ENCODE assay signal across 8 cellular contexts in genomic region chrX:78199851-78200250, GRCh38.
DNase-seq lines count a peak whose midpoint lies in the region; ATAC-seq and TF ChIP-seq lines count a peak whose summit lies in the region.

No MANE protein-coding gene starts in this region.

- no peak overlapping the region for H3K4me3 Mint-ChIP-seq in CD4-positive, CD25-positive, alpha-beta regulatory T cell
- no peak overlapping the region for H3K4me3 Mint-ChIP-seq in Calu3 (ENCODE audit: low read depth, unreplicated experiment)

- intact Hi-C loops in uterus (cut with DNase I; ENCODE audit: low total_unique reads), result no loop called here
- intact Hi-C loops in Calu3 (cut with micrococcal nuclease; ENCODE audit: unreplicated experiment), result no loop called here

- H3K4me1 ChIP-seq in CD4-positive, CD25-positive, alpha-beta regulatory T cell (ENCODE audit: control insufficient read depth, insufficient read depth, low read length, poor library complexity, severe bottlenecking), result no peaks in the 10 kb centered on the region
- H3K4me1 ChIP-seq in uterus, result no peaks in the 10 kb centered on the region

- H3K27me3 ChIP-seq in CD4-positive, CD25-positive, alpha-beta regulatory T cell (ENCODE audit: control insufficient read depth, insufficient read depth, low read length), result peaks cover 2% of the 10 kb centered on the region
- H3K27me3 ChIP-seq in uterus, result no peaks in the 10 kb centered on the region

- H3K27ac Mint-ChIP-seq in CD4-positive, CD25-positive, alpha-beta regulatory T cell, result no peak overlapping the region
- no peak overlapping the region for H3K27ac Mint-ChIP-seq in Calu3 (ENCODE audit: unreplicated experiment)

- H3K4me1 Mint-ChIP-seq in CD4-positive, CD25-positive, alpha-beta regulatory T cell, result no peaks in the 10 kb centered on the region
- H3K4me1 Mint-ChIP-seq in Calu3 (ENCODE audit: low read depth, unreplicated experiment), result no peaks in the 10 kb centered on the region

- CTCF ChIA-PET in Calu3 (lab: Charles Lee), result interaction anchor here (0.5 to 0.6 kb wide), 3 partner anchors 274 to 883 kb away, joined by 3 to 7 read pairs (median 3); no protein-coding TSS in a partner anchor

- no peak overlapping the region for H3K27ac ChIP-seq in CD4-positive, CD25-positive, alpha-beta regulatory T cell (ENCODE audit: insufficient read depth, low read length, poor library complexity, severe bottlenecking)
- no peak overlapping the region for H3K27ac ChIP-seq in uterus

- DNase-seq in CD4-positive, CD25-positive, alpha-beta regulatory T cell, result peak in 2 of 3 donors; percentile 28 to 55
- DNase-seq in epithelial cell of proximal tubule (ENCODE audit: low read depth) (no peak), uterus (no peak), cerebellar nuclear complex (lab: John Stamatoyannopoulos, UW) (no peak), Calu3 (no peak)

- BruUV-seq in Calu3 (replicated peaks; lab: Mats Ljungman, UMichigan), result no TSS peak

- H3K4me3 ChIP-seq in CD4-positive, CD25-positive, alpha-beta regulatory T cell (ENCODE audit: low read depth, low read length), result no peak overlapping the region
- no peak overlapping the region for H3K4me3 ChIP-seq in epithelial cell of proximal tubule (ENCODE audit: low read depth, low read length)
- no peak overlapping the region for H3K4me3 ChIP-seq in uterus

- no peaks in the 10 kb centered on the region for H3K27me3 Mint-ChIP-seq in CD4-positive, CD25-positive, alpha-beta regulatory T cell
- H3K27me3 Mint-ChIP-seq in Calu3 (ENCODE audit: unreplicated experiment), result peaks cover 18% of the 10 kb centered on the region

- H3K9me3 Mint-ChIP-seq in CD4-positive, CD25-positive, alpha-beta regulatory T cell, result peaks cover 0 to 2% (median 0%) of the 10 kb centered on the region in 7 donors
- no peaks in the 10 kb centered on the region for H3K9me3 Mint-ChIP-seq in Calu3 (ENCODE audit: low read depth, unreplicated experiment)

- H3K9me3 ChIP-seq in CD4-positive, CD25-positive, alpha-beta regulatory T cell (ENCODE audit: control insufficient read depth in 2 of 2, low read length in 2 of 2), result no peaks in the 10 kb centered on the region
- H3K9me3 ChIP-seq in uterus, result no peaks in the 10 kb centered on the region

- no peak for TF ChIP-seq POLR2A in uterus (IDR thresholded peaks at IDR 0.05)

- H3K36me3 Mint-ChIP-seq in CD4-positive, CD25-positive, alpha-beta regulatory T cell, result no peaks in the 10 kb centered on the region
- no peaks in the 10 kb centered on the region for H3K36me3 Mint-ChIP-seq in Calu3 (ENCODE audit: insufficient read depth, unreplicated experiment)

- peak; percentile 70 to 71 for ATAC-seq in CD4-positive, CD25-positive, alpha-beta regulatory T cell (ENCODE audit: low read depth in 2 of 2)
- peak; percentile 65 for ATAC-seq in GM18517 (IDR thresholded peaks at IDR 0.05; ENCODE audit: unreplicated experiment)
- ATAC-seq in HG02970 (IDR thresholded peaks at IDR 0.05; ENCODE audit: low FRiP score, unreplicated experiment), result no peak

- no peaks in the 10 kb centered on the region for H3K36me3 ChIP-seq in CD4-positive, CD25-positive, alpha-beta regulatory T cell (ENCODE audit: control insufficient read depth, insufficient read depth, low read length)
- H3K36me3 ChIP-seq in uterus, result no peaks in the 10 kb centered on the region

- TF ChIP-seq CTCF in LNCAP (IDR thresholded peaks at IDR 0.05) (peak; percentile 22; the same call in 1 of the 2 replicates), epithelial cell of proximal tubule (conservative IDR thresholded peaks at IDR 0.05; ENCODE audit: low read depth, low read length) (peak; percentile 51), uterus (IDR thresholded peaks at IDR 0.05) (no peak), Calu3 (IDR thresholded peaks at IDR 0.05; ENCODE audit: unreplicated experiment) (no peak)

Comparison
In these comparisons a context has a peak if more than half of its experiments do, and no peak if none do; other contexts are left out.
1. DNase-seq: peak in CD4-positive, CD25-positive, alpha-beta regulatory T cell (2 of 3); none in epithelial cell of proximal tubule (single experiment), uterus (0 of 2), cerebellar nuclear complex (0 of 2) and Calu3 (single experiment).
2. CTCF ChIP-seq: peak in LNCAP (single experiment) and epithelial cell of proximal tubule (single experiment); none in uterus (0 of 4) and Calu3 (single experiment).